Comparison of ENCODE assay signal across 8 cellular contexts in genomic region chr11:88421530-88421929, GRCh38.
A peak's percentile ranks its signal among the peaks of the same experiment; 100 is the strongest.
DNase-seq lines count a peak whose midpoint lies in the region; ATAC-seq and TF ChIP-seq lines count a peak whose summit lies in the region.

No MANE protein-coding gene starts in this region.

- H3K4me1 ChIP-seq in left ventricle myocardium inferior: peaks cover 19% of the 10 kb centered on the region

- no peaks in the 10 kb centered on the region for H3K27me3 ChIP-seq in left ventricle myocardium inferior (ENCODE audit: low read depth)

- intact Hi-C loops in left ventricle myocardium inferior (cut with micrococcal nuclease): no loop called here

- DNase-seq in activated gamma-delta T cell treated with anti-CD3 and anti-CD28 coated beads, Interleukin-2, amount 50 U/mL, for 16 hours (ENCODE audit: low read depth): peak; percentile 5
- DNase-seq in activated gamma-delta T cell (lab: John Stamatoyannopoulos, UW): no peak
- peak; percentile 32 to 48 for DNase-seq in activated CD4-positive, alpha-beta T cell treated with anti-CD3 and anti-CD28 coated beads for 4 hours
- DNase-seq in left ventricle myocardium inferior: no peak
- peak; percentile 18 to 39 (median 37) for DNase-seq in stimulated activated CD4-positive, alpha-beta T cell treated with anti-CD3 and anti-CD28 coated beads, TNF-alpha, amount 100 ng/mL, for 48 hours (ENCODE audit: low read depth in 3 of 3)
- no peak for DNase-seq in NCI-H345 treated with DMSO at 0.1 percent for 48 hours (lab: John Stamatoyannopoulos, UW; ENCODE audit: unreplicated experiment)
- DNase-seq in DMS153 treated with DMSO at 0.1 percent for 48 hours (lab: John Stamatoyannopoulos, UW; ENCODE audit: unreplicated experiment): no peak

- H3K27ac ChIP-seq in left ventricle myocardium inferior (replicated peaks): peak overlapping the region; percentile 87

- H3K9me3 ChIP-seq in left ventricle myocardium inferior (replicated peaks): peaks cover 9% of the 10 kb centered on the region

- H3K36me3 ChIP-seq in left ventricle myocardium inferior: no peaks in the 10 kb centered on the region

- peak; percentile 66 for ATAC-seq in HG03064 (IDR thresholded peaks at IDR 0.05; ENCODE audit: low read depth, unreplicated experiment)

- no peak overlapping the region for H3K4me3 ChIP-seq in left ventricle myocardium inferior

- TF ChIP-seq CTCF in left ventricle myocardium inferior (IDR thresholded peaks at IDR 0.05; ENCODE audit: borderline replicate concordance): no peak

Comparison
In these comparisons a context has a peak if more than half of its experiments do, and no peak if none do; other contexts are left out.
1. DNase-seq: peak in activated gamma-delta T cell treated with anti-CD3 and anti-CD28 coated beads, Interleukin-2, amount 50 U/mL, for 16 hours (single experiment), activated CD4-positive, alpha-beta T cell treated with anti-CD3 and anti-CD28 coated beads for 4 hours (2 of 2) and stimulated activated CD4-positive, alpha-beta T cell treated with anti-CD3 and anti-CD28 coated beads, TNF-alpha, amount 100 ng/mL, for 48 hours (3 of 3); none in activated gamma-delta T cell (single experiment), left ventricle myocardium inferior (single experiment), NCI-H345 treated with DMSO at 0.1 percent for 48 hours (single experiment) and DMS153 treated with DMSO at 0.1 percent for 48 hours (single experiment).